In the genomic region with DNA sequence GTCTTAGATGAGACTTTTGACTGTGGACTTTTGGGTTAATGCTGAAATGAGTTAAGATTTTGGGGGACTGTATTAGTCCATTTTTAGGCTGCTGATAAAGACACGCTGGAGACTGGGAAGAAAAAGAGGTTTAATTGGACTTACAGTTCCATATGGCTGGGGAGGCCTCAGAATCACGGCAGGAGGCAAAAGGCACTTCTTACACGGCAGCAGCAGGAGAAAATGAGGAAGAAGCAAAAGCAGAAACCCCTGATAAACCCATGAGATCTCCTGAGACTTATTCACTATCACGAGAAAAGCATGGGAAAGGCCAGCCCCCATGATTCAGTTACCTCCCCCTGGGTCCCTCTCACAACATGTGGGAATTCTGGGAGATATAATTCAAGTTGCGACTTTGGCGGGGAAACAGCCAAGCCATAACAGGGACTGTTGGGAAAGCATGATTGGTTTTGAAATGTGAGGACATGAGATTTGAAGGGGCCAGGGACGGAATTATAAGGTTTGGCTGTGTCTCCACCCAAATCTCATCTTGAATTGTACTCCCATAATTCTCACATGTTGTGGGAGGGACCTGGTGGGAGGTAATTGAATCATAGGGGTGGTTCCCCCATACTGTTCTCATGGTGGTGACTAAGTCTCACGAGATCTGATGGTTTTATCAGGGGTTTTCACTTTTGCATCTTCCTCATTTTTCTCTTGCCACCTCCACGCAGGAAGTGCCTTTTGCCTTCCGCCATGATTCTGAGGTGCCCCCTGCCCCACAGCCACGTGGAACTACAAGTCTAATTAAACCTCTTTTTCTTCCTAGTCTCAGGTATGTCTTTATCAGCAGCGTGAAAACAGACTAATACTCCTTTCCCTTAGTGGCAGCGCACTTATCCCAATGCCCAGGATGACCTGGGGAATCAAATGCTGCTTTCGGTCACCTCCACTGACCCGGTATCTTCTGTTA, we compare ENCODE assay signal across 4 cellular contexts. TPM values are rescaled to one million over a fixed set of nuclear protein-coding genes. Genes with fewer than 3 reads are reported as not detected.
"Had no signal": no experiment of that assay in that cellular context is flagged by ENCODE, and none has a peak within 500 bp of the region (broad histone marks: within the 10 kb centered on the region; RNA-seq: fewer than 3 reads in every experiment).

No MANE protein-coding gene starts in this region.

RNA-seq across cellular contexts. Expression of a gene that starts 35.5 kb away (rescaled TPM):
- total RNA-seq: SJCRH30 had no signal

RNA-seq across cellular contexts. Expression of a gene that starts 35.8 kb away (rescaled TPM):
- total RNA-seq: activated T-cell treated with anti-CD3 and anti-CD28 coated beads, Interleukin-2, amount 50 U/mL, for 4 hours; Right ventricle myocardium superior; SJCRH30; T-helper 1 cell treated with Interleukin-12 subunit alpha and Interleukin-12 subunit beta and Interleukin-4 antibody, amounts not matched to agents 30 ng/mL and 1 ng/mL, for 36 hours had no signal
